ENCODE assay signal across 1 cellular context in genomic region chr10:113132651-113133088, GRCh38.
TF ChIP-seq lines count a peak whose summit lies in the region.

No MANE protein-coding gene starts in this region.

TF ChIP-seq in H1, 55 proteins besides CTCF, POLR2A, EP300 and RAD21:
- peak; percentile 58 for TF ChIP-seq ASH2L (IDR thresholded peaks at IDR 0.05; ENCODE audit: low read length)
- peak; percentile 63; the same call in 1 of the 2 replicates for TF ChIP-seq SP1 (IDR thresholded peaks at IDR 0.05; ENCODE audit: low read depth, low read length)
- TF ChIP-seq CBX8 (IDR thresholded peaks at IDR 0.05; ENCODE audit: borderline replicate concordance, low read depth, low read length): no peak
- 0 out of 2 replicates have a peak, but pooled peaks have one; percentile 13 for TF ChIP-seq YY1 (IDR thresholded peaks at IDR 0.05; ENCODE audit: low read depth, low read length)
